In the genomic region with DNA sequence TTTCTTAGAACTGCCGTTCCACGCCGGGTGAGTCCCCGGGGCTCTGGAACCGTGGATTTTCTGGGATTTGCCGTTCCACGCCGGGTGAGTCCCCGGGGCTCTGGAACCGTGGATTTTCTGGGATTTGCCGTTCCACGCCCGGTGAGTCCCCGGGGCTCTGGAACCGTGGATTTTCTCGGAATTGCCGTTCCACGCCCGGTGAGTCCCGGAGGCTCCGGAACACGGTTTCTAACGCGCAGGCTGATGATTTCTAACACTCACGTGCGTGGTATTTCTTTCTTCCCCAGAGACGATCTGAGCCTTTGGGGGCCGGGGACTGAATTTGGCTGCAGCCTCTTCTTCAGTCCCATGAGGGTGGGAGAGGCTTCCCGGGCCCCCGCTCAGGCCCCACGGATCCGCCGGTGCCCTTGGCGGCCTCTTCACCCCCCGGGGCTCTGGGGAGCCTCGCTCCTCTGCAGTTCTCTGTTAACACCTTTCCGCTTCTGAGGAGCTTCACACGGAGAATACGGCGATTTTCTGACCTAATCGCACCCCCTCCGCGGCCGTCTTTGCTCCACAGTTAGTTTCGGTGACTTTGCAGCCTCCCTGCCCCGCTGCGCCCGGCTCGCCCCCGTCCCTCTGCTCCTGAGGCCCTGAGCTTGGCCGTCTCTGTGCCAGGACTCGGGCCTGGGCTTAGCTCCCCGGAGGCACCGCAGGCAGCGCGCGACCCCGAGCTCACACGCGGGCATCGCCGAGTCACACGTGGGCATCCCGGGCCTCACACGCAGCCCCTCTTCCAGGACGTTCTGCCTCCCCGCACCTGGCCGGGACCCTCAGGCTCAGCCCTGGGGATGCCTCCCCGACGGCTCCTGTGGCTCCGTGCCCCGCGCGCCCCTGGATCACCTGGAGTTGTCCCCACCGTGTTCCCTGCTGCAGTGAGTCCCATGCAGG, we compare ENCODE assay signal across 27 cellular contexts. TPM values are rescaled to one million over a fixed set of nuclear protein-coding genes. Genes with fewer than 3 reads are reported as not detected.
DNase-seq lines count a peak whose midpoint lies in the region; ATAC-seq, FAIRE-seq and TF ChIP-seq lines count a peak whose summit lies in the region.
"Had no signal": no experiment of that assay in that cellular context is flagged by ENCODE, and none has a peak within 500 bp of the region (broad histone marks: within the 10 kb centered on the region; RNA-seq: fewer than 3 reads in every experiment).

No MANE protein-coding gene starts in this region.

- H4K20me1 ChIP-seq in BLaER1 treated with 17β-estradiol and CSF1 and Interleukin-3, amounts not matched to agents 10 nM and 100 nM = no peaks in the 10 kb centered on the region
- H4K20me1 ChIP-seq in keratinocyte (ENCODE audit: control insufficient read depth, extremely low read depth, insufficient read depth, low read length) (no peaks in the 10 kb centered on the region), osteoblast (ENCODE audit: insufficient read depth, low read length) (no peaks in the 10 kb centered on the region)

- FAIRE-seq in keratinocyte (lab: Jason Lieb, UNC) = peak; percentile 56
- FAIRE-seq: A204.1, D721Med, HepG2, K562 had no signal

- no peaks in the 10 kb centered on the region for H3K27me3 ChIP-seq in BLaER1 treated with 17β-estradiol and CSF1 and Interleukin-3, amounts not matched to agents 10 nM and 100 nM
- no peaks in the 10 kb centered on the region for H3K27me3 ChIP-seq in colonic mucosa
- peaks cover 10% of the 10 kb centered on the region for H3K27me3 ChIP-seq in keratinocyte (ENCODE audit: control insufficient read depth, extremely low read depth, insufficient read depth, low read length)
- no peaks in the 10 kb centered on the region for H3K27me3 ChIP-seq in osteoblast (ENCODE audit: insufficient read depth, low read length)

- peaks cover 44 to 66% (median 61%) of the 10 kb centered on the region in 11 experiments for H3K9me3 ChIP-seq in BLaER1 treated with 17β-estradiol and CSF1 and Interleukin-3, amounts not matched to agents 10 nM and 100 nM (replicated peaks in 1 of 11)
- no peaks in the 10 kb centered on the region for H3K9me3 ChIP-seq in colonic mucosa
- H3K9me3 ChIP-seq in keratinocyte (ENCODE audit: control insufficient read depth, low read depth, low read length) = peaks cover 5% of the 10 kb centered on the region
- H3K9me3 ChIP-seq in osteoblast (ENCODE audit: low read depth, low read length) = no peaks in the 10 kb centered on the region
- H3K9me3 ChIP-seq: HAP-1 had no signal

- no peak overlapping the region; a peak in 1 of 22 replicates for H3K4me2 ChIP-seq in BLaER1 treated with 17β-estradiol and CSF1 and Interleukin-3, amounts not matched to agents 10 nM and 100 nM
- H3K4me2 ChIP-seq in keratinocyte (ENCODE audit: control insufficient read depth, extremely low read depth, insufficient read depth, low read depth, low read length) = no peak overlapping the region
- H3K4me2 ChIP-seq in osteoblast (ENCODE audit: insufficient read depth, low read length) = no peak overlapping the region
- H3K4me2 ChIP-seq: PC-9 had no signal

- peaks cover 21 to 48% (median 37%) of the 10 kb centered on the region in 10 experiments for H3K4me1 ChIP-seq in BLaER1 treated with 17β-estradiol and CSF1 and Interleukin-3, amounts not matched to agents 10 nM and 100 nM
- H3K4me1 ChIP-seq in colonic mucosa = no peaks in the 10 kb centered on the region
- H3K4me1 ChIP-seq in keratinocyte (ENCODE audit: control insufficient read depth, extremely low read depth, insufficient read depth, low read length) = no peaks in the 10 kb centered on the region
- no peaks in the 10 kb centered on the region for H3K4me1 ChIP-seq in osteoblast (ENCODE audit: insufficient read depth, low read length)
- H3K4me1 ChIP-seq: HAP-1 had no signal

- dilution Hi-C loops in keratinocyte (cut with MboI; ENCODE audit: extremely low pct_ligation_motif_present, low sequenced_read_pairs) = no loop called here

- H3K36me3 ChIP-seq in BLaER1 treated with 17β-estradiol and CSF1 and Interleukin-3, amounts not matched to agents 10 nM and 100 nM = peaks cover 4 to 69% (median 46%) of the 10 kb centered on the region in 11 experiments; a peak in 21 of 22 replicates
- H3K36me3 ChIP-seq in colonic mucosa (no peaks in the 10 kb centered on the region), keratinocyte (ENCODE audit: control insufficient read depth in 2 of 2, extremely low read depth in 1 of 2, insufficient read depth in 2 of 2, low read length in 2 of 2) (no peaks in the 10 kb centered on the region), osteoblast (ENCODE audit: insufficient read depth, low read length) (no peaks in the 10 kb centered on the region)
- H3K36me3 ChIP-seq: HAP-1 had no signal

- intact Hi-C loops in colonic mucosa (cut with DNase I) = no loop called here

- H3K9ac ChIP-seq in BLaER1 treated with 17β-estradiol and CSF1 and Interleukin-3, amounts not matched to agents 10 nM and 100 nM = peak overlapping the region in 1 of 11 experiments; percentile 5; a peak in 1 of 22 replicates
- H3K9ac ChIP-seq in colonic mucosa (ENCODE audit: low read depth in 2 of 2, low read length in 2 of 2) = no peak overlapping the region
- H3K9ac ChIP-seq in keratinocyte (ENCODE audit: control insufficient read depth, extremely low read depth, insufficient read depth, low read length) = no peak overlapping the region
- H3K9ac ChIP-seq: GM23248 had no signal

- no peaks in the 10 kb centered on the region for H3K9me1 ChIP-seq in keratinocyte (ENCODE audit: control insufficient read depth, extremely low read depth, insufficient read depth, low read length)

- TF ChIP-seq CTCF in colonic mucosa (IDR thresholded peaks at IDR 0.05) (no peak), keratinocyte (optimal IDR thresholded peaks at IDR 0.05 in 1 of 3, IDR thresholded peaks at IDR 0.05 in 1 of 3, conservative IDR thresholded peaks at IDR 0.05 in 1 of 3; ENCODE audit: extremely low read depth in 1 of 3, insufficient read depth in 2 of 3, low read length in 3 of 3) (no peak), osteoblast (IDR thresholded peaks at IDR 0.05; ENCODE audit: extremely low read depth, low read depth, low read length) (no peak)

- no peak for ATAC-seq in GM21447 (IDR thresholded peaks at IDR 0.05; ENCODE audit: unreplicated experiment)
- ATAC-seq: K562 had no signal

- H2AFZ ChIP-seq in keratinocyte (ENCODE audit: control insufficient read depth, low read length) = no peak overlapping the region
- H2AFZ ChIP-seq in osteoblast (ENCODE audit: low read length) = no peak overlapping the region
- H2AFZ ChIP-seq: GM23248, PC-9 had no signal

- DNase-seq in colonic mucosa (peak; percentile 9), keratinocyte (ENCODE audit: low read depth, low spot score) (no peak), osteoblast (ENCODE audit: insufficient read length, low spot score, missing footprints) (peak; percentile 68), NCI-H748 (lab: John Stamatoyannopoulos, UW; ENCODE audit: unreplicated experiment) (no peak), activated gamma-delta T cell (lab: John Stamatoyannopoulos, UW) (no peak)
- no peak for DNase-seq in activated effector memory CD4-positive, alpha-beta T cell treated with anti-CD3 and anti-CD28 coated beads, Interleukin-2, amount 50 U/mL, for 16 hours
- DNase-seq: DMS53, GDM1, GM23248, MM.1S, NCI-H1092, NCI-H1436 treated with DMSO at 0.1 percent for 48 hours, NCI-H1930, NCI-H748 treated with DMSO at 0.1 percent for 48 hours, PC-9, SIG-M5 had no signal

- no peak overlapping the region; a peak in 1 of 20 replicates for H3K4me3 ChIP-seq in BLaER1 treated with 17β-estradiol and CSF1 and Interleukin-3, amounts not matched to agents 10 nM and 100 nM
- no peak overlapping the region for H3K4me3 ChIP-seq in colonic mucosa
- no peak overlapping the region for H3K4me3 ChIP-seq in keratinocyte (ENCODE audit: control insufficient read depth in 2 of 3, extremely low read depth in 1 of 3, insufficient read depth in 2 of 3, low read depth in 1 of 3, low read length in 3 of 3)
- no peak overlapping the region for H3K4me3 ChIP-seq in osteoblast (ENCODE audit: insufficient read depth, low read length)
- H3K4me3 ChIP-seq: GM23248, HAP-1, K562, PC-9 had no signal

- no peaks in the 10 kb centered on the region for H3K79me2 ChIP-seq in keratinocyte (ENCODE audit: control insufficient read depth, insufficient read depth, low read length)
- H3K79me2 ChIP-seq in osteoblast (ENCODE audit: insufficient read depth, low read length) = no peaks in the 10 kb centered on the region

- peak overlapping the region in 8 of 11 experiments; percentile 29 to 96 (median 90); a peak in 13 of 22 replicates for H3K27ac ChIP-seq in BLaER1 treated with 17β-estradiol and CSF1 and Interleukin-3, amounts not matched to agents 10 nM and 100 nM
- H3K27ac ChIP-seq in colonic mucosa = no peak overlapping the region
- H3K27ac ChIP-seq in keratinocyte (ENCODE audit: control insufficient read depth, insufficient read depth, low read length) = no peak overlapping the region
- H3K27ac ChIP-seq in osteoblast (ENCODE audit: low read depth, low read length) = no peak overlapping the region
- H3K27ac ChIP-seq: GM23248, HL-60, PC-9, RWPE1 had no signal

RNA-seq across cellular contexts. Expression of a gene that starts 7.2 kb away (rescaled TPM):
- total RNA-seq in colonic mucosa (under 1 TPM in 1 of 2 donors, not detected in 1; 0.21 TPM), osteoblast (not detected in 2 replicates)
- polyA plus RNA-seq in keratinocyte = not detected in 3 replicates
- polyA plus RNA-seq in keratinocyte (2011; ENCODE audit: low read depth) = not detected
- polyA plus RNA-seq in keratinocyte (2011; cell fraction: cytosol; rRNA removed) = not detected in 2 replicates
- not detected in 2 replicates for polyA plus RNA-seq in keratinocyte (2011; cell fraction: nucleus; rRNA removed)
- polyA plus RNA-seq in keratinocyte (2012; ENCODE audit: low replicate concordance) = not detected in 2 replicates
- polyA minus RNA-seq in keratinocyte = not detected in 3 replicates
- polyA minus RNA-seq in keratinocyte (2011; cell fraction: cytosol; rRNA and poly(A)+ RNA removed) = not detected
- not detected in 2 replicates for polyA minus RNA-seq in keratinocyte (2011; cell fraction: nucleus; rRNA and poly(A)+ RNA removed)
- total RNA-seq: GM23248, HepG2, HT-29, NCI-H460, PC-9 had no signal
- polyA plus RNA-seq: GM23248, HepG2 had no signal

Comparison
In these comparisons a context has a peak if more than half of its experiments do, and no peak if none do; other contexts are left out.
1. H3K27ac ChIP-seq: peak in BLaER1 treated with 17β-estradiol and CSF1 and Interleukin-3, amounts not matched to agents 10 nM and 100 nM (8 of 11); none in colonic mucosa (single experiment), keratinocyte (single experiment) and osteoblast (single experiment).
2. DNase-seq: peak in colonic mucosa (single experiment) and osteoblast (single experiment); none in keratinocyte (single experiment), NCI-H748 (single experiment), activated gamma-delta T cell (single experiment) and activated effector memory CD4-positive, alpha-beta T cell treated with anti-CD3 and anti-CD28 coated beads, Interleukin-2, amount 50 U/mL, for 16 hours (single experiment).